Comparison of ENCODE assay signal across 1 cellular context in genomic region chr2:46697830-46698323, GRCh38.
TF ChIP-seq lines count a peak whose summit lies in the region.

No MANE protein-coding gene starts in this region.

TF ChIP-seq in HepG2, 621 proteins besides CTCF, POLR2A, EP300 and RAD21 (continued from another document and continues in another):
- 0 out of 2 replicates have a peak, but pooled peaks have one; percentile 21 for TF ChIP-seq IRF9 (CRISPR knock-in tag; IDR thresholded peaks at IDR 0.05; ENCODE audit: borderline replicate concordance)
- no peak for TF ChIP-seq ZFX (CRISPR knock-in tag; IDR thresholded peaks at IDR 0.05; ENCODE audit: low read depth)
- TF ChIP-seq, protein P1, sequence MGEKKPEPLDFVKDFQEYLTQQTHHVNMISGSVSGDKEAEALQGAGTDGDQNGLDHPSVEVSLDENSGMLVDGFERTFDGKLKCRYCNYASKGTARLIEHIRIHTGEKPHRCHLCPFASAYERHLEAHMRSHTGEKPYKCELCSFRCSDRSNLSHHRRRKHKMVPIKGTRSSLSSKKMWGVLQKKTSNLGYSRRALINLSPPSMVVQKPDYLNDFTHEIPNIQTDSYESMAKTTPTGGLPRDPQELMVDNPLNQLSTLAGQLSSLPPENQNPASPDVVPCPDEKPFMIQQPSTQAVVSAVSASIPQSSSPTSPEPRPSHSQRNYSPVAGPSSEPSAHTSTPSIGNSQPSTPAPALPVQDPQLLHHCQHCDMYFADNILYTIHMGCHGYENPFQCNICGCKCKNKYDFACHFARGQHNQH (CRISPR knock-in tag; IDR thresholded peaks at IDR 0.05): no peak
- no peak for TF ChIP-seq ZNF646 (CRISPR knock-in tag; IDR thresholded peaks at IDR 0.05)
- TF ChIP-seq JARID2 (CRISPR knock-in tag; IDR thresholded peaks at IDR 0.05; ENCODE audit: insufficient replicate concordance): no peak
- TF ChIP-seq, protein P2, sequence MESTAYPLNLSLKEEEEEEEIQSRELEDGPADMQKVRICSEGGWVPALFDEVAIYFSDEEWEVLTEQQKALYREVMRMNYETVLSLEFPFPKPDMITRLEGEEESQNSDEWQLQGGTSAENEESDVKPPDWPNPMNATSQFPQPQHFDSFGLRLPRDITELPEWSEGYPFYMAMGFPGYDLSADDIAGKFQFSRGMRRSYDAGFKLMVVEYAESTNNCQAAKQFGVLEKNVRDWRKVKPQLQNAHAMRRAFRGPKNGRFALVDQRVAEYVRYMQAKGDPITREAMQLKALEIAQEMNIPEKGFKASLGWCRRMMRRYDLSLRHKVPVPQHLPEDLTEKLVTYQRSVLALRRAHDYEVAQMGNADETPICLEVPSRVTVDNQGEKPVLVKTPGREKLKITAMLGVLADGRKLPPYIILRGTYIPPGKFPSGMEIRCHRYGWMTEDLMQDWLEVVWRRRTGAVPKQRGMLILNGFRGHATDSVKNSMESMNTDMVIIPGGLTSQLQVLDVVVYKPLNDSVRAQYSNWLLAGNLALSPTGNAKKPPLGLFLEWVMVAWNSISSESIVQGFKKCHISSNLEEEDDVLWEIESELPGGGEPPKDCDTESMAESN (CRISPR knock-in tag; conservative IDR thresholded peaks at IDR 0.05): no peak
- TF ChIP-seq BCL3 (CRISPR knock-in tag; IDR thresholded peaks at IDR 0.05): no peak
- TF ChIP-seq ZNF709 (CRISPR knock-in tag; IDR thresholded peaks at IDR 0.05): no peak; the same call in 1 of the 2 replicates
- TF ChIP-seq SYNCRIP (IDR thresholded peaks at IDR 0.05; ENCODE audit: insufficient read depth, low read depth, low read length): no peak
- TF ChIP-seq CBX2 (IDR thresholded peaks at IDR 0.05; ENCODE audit: low read depth, low read length): no peak
- no peak for TF ChIP-seq CBX2 (CRISPR knock-in tag; IDR thresholded peaks at IDR 0.05; ENCODE audit: low read depth)
- no peak for TF ChIP-seq ZBTB26 (CRISPR knock-in tag; IDR thresholded peaks at IDR 0.05; ENCODE audit: borderline replicate concordance)
- TF ChIP-seq TBX2 (CRISPR knock-in tag; IDR thresholded peaks at IDR 0.05; ENCODE audit: borderline replicate concordance): peak; percentile 9; the same call in 1 of the 2 replicates
- TF ChIP-seq SIN3B (IDR thresholded peaks at IDR 0.05; ENCODE audit: low read length): no peak
- TF ChIP-seq KDM2A (CRISPR knock-in tag; IDR thresholded peaks at IDR 0.05; ENCODE audit: borderline replicate concordance, low read depth): 0 out of 2 replicates have a peak, but pooled peaks have one; percentile 32
- TF ChIP-seq ZFP90 (CRISPR knock-in tag; IDR thresholded peaks at IDR 0.05; ENCODE audit: borderline replicate concordance): no peak
- TF ChIP-seq KAT8 (CRISPR knock-in tag; IDR thresholded peaks at IDR 0.05): no peak; the same call in 1 of the 2 replicates
- no peak for TF ChIP-seq ZBTB44 (CRISPR knock-in tag; IDR thresholded peaks at IDR 0.05)
- TF ChIP-seq, protein P3, sequence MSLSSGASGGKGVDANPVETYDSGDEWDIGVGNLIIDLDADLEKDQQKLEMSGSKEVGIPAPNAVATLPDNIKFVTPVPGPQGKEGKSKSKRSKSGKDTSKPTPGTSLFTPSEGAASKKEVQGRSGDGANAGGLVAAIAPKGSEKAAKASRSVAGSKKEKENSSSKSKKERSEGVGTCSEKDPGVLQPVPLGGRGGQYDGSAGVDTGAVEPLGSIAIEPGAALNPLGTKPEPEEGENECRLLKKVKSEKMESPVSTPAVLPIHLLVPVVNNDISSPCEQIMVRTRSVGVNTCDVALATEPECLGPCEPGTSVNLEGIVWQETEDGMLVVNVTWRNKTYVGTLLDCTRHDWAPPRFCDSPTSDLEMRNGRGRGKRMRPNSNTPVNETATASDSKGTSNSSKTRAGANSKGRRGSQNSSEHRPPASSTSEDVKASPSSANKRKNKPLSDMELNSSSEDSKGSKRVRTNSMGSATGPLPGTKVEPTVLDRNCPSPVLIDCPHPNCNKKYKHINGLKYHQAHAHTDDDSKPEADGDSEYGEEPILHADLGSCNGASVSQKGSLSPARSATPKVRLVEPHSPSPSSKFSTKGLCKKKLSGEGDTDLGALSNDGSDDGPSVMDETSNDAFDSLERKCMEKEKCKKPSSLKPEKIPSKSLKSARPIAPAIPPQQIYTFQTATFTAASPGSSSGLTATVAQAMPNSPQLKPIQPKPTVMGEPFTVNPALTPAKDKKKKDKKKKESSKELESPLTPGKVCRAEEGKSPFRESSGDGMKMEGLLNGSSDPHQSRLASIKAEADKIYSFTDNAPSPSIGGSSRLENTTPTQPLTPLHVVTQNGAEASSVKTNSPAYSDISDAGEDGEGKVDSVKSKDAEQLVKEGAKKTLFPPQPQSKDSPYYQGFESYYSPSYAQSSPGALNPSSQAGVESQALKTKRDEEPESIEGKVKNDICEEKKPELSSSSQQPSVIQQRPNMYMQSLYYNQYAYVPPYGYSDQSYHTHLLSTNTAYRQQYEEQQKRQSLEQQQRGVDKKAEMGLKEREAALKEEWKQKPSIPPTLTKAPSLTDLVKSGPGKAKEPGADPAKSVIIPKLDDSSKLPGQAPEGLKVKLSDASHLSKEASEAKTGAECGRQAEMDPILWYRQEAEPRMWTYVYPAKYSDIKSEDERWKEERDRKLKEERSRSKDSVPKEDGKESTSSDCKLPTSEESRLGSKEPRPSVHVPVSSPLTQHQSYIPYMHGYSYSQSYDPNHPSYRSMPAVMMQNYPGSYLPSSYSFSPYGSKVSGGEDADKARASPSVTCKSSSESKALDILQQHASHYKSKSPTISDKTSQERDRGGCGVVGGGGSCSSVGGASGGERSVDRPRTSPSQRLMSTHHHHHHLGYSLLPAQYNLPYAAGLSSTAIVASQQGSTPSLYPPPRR (CRISPR knock-in tag; IDR thresholded peaks at IDR 0.05; ENCODE audit: borderline replicate concordance): peak; percentile 51; the same call in 1 of the 2 replicates
- no peak for TF ChIP-seq ZBTB7A (CRISPR knock-in tag; IDR thresholded peaks at IDR 0.05)
- no peak for TF ChIP-seq NFYB (CRISPR knock-in tag; IDR thresholded peaks at IDR 0.05)
- TF ChIP-seq CBX5 (CRISPR knock-in tag; IDR thresholded peaks at IDR 0.05; ENCODE audit: borderline replicate concordance): no peak
- TF ChIP-seq CC2D1A (CRISPR knock-in tag; IDR thresholded peaks at IDR 0.05): no peak
- TF ChIP-seq ZNF367 (CRISPR knock-in tag; IDR thresholded peaks at IDR 0.05; ENCODE audit: borderline replicate concordance): no peak
- TF ChIP-seq ZNF260 (CRISPR knock-in tag; IDR thresholded peaks at IDR 0.05; ENCODE audit: borderline replicate concordance, low read depth): no peak
- TF ChIP-seq, protein P4, sequence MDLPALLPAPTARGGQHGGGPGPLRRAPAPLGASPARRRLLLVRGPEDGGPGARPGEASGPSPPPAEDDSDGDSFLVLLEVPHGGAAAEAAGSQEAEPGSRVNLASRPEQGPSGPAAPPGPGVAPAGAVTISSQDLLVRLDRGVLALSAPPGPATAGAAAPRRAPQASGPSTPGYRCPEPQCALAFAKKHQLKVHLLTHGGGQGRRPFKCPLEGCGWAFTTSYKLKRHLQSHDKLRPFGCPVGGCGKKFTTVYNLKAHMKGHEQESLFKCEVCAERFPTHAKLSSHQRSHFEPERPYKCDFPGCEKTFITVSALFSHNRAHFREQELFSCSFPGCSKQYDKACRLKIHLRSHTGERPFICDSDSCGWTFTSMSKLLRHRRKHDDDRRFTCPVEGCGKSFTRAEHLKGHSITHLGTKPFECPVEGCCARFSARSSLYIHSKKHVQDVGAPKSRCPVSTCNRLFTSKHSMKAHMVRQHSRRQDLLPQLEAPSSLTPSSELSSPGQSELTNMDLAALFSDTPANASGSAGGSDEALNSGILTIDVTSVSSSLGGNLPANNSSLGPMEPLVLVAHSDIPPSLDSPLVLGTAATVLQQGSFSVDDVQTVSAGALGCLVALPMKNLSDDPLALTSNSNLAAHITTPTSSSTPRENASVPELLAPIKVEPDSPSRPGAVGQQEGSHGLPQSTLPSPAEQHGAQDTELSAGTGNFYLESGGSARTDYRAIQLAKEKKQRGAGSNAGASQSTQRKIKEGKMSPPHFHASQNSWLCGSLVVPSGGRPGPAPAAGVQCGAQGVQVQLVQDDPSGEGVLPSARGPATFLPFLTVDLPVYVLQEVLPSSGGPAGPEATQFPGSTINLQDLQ (CRISPR knock-in tag; IDR thresholded peaks at IDR 0.05): no peak; the same call in 1 of the 2 replicates
- TF ChIP-seq, protein P5, sequence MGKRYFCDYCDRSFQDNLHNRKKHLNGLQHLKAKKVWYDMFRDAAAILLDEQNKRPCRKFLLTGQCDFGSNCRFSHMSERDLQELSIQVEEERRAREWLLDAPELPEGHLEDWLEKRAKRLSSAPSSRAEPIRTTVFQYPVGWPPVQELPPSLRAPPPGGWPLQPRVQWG (CRISPR knock-in tag; IDR thresholded peaks at IDR 0.05; ENCODE audit: borderline replicate concordance, low read depth): no peak
- TF ChIP-seq IKZF1 (IDR thresholded peaks at IDR 0.05): no peak
- no peak for TF ChIP-seq MAFK (conservative IDR thresholded peaks at IDR 0.05 in 1 of 2, IDR thresholded peaks at IDR 0.05 in 1 of 2; ENCODE audit: low read length in 2 of 2)
- TF ChIP-seq CREB1 (IDR thresholded peaks at IDR 0.05): 0 out of 2 replicates have a peak, but pooled peaks have one; percentile 1
- TF ChIP-seq CREB1 (CRISPR knock-in tag; IDR thresholded peaks at IDR 0.05): 0 out of 2 replicates have a peak, but pooled peaks have one; percentile 38
- no peak for TF ChIP-seq ZNF326 (CRISPR knock-in tag; IDR thresholded peaks at IDR 0.05; ENCODE audit: borderline replicate concordance)
- TF ChIP-seq NCOA1 (CRISPR knock-in tag; IDR thresholded peaks at IDR 0.05): no peak
- TF ChIP-seq ZMAT3 (CRISPR knock-in tag; conservative IDR thresholded peaks at IDR 0.05): no peak
